ENCODE assay signal across 22 cellular contexts in genomic region chr7:31171216-31171750, GRCh38.
DNase-seq lines count a peak whose midpoint lies in the region; ATAC-seq, FAIRE-seq and TF ChIP-seq lines count a peak whose summit lies in the region.
"Had no signal": no experiment of that assay in that cellular context is flagged by ENCODE, and none has a peak within 500 bp of the region (broad histone marks: within the 10 kb centered on the region; RNA-seq: fewer than 3 reads in every experiment).

No MANE protein-coding gene starts in this region.

- TF ChIP-seq POLR2A in K562 (conservative IDR thresholded peaks at IDR 0.05), result no peak

- H3K79me2 ChIP-seq in K562 (ENCODE audit: control insufficient read depth, insufficient read depth, low read length), result no peaks in the 10 kb centered on the region

- H3K27me3 Mint-ChIP-seq in activated CD4-positive, alpha-beta T cell treated with anti-CD3 and anti-CD28 coated beads, Interleukin-2, amount 10 ng/mL, durations not matched to agents 24 days and 14 days, result no peaks in the 10 kb centered on the region

- no peaks in the 10 kb centered on the region for H3K9me3 Mint-ChIP-seq in activated CD4-positive, alpha-beta T cell treated with anti-CD3 and anti-CD28 coated beads, Interleukin-2, amount 10 ng/mL, durations not matched to agents 24 days and 14 days
- H3K9me3 Mint-ChIP-seq: CD14-positive monocyte had no signal

- no peak overlapping the region for H2AFZ ChIP-seq in K562 (ENCODE audit: low read depth, low read length)
- H2AFZ ChIP-seq: GM23248 had no signal

- TF ChIP-seq RAD21 in K562 (CRISPR knock-in tag; conservative IDR thresholded peaks at IDR 0.05 in 1 of 2, IDR thresholded peaks at IDR 0.05 in 1 of 2), result no peak

- FAIRE-seq in K562 (lab: Jason Lieb, UNC), result no peak
- peak; percentile 30 for FAIRE-seq in urothelium cell line (lab: Jason Lieb, UNC)
- FAIRE-seq: GM12878, GM19239, H54, HTR-8/SVneo had no signal

- intact Hi-C loops in activated CD4-positive, alpha-beta T cell treated with anti-CD3 and anti-CD28 coated beads, Interleukin-2, amount 10 ng/mL, durations not matched to agents 24 days and 14 days (cut with micrococcal nuclease), result no loop called here
- intact Hi-C loops in K562 (cut with micrococcal nuclease), result no loop called here

- H3K9me1 ChIP-seq in K562 (ENCODE audit: control insufficient read depth, insufficient read depth, low read length), result no peaks in the 10 kb centered on the region

- POLR2A ChIA-PET in K562 (lab: Yijun Ruan, JAX), result no interaction called here

- H3K4me1 ChIP-seq in K562 (replicated peaks in 1 of 2; ENCODE audit: control insufficient read depth in 2 of 2, insufficient read depth in 2 of 2, low read length in 2 of 2), result no peaks in the 10 kb centered on the region; a peak in 1 of 5 replicates
- H3K4me1 ChIP-seq: BLaER1 had no signal

- no peaks in the 10 kb centered on the region for H3K36me3 ChIP-seq in K562 (ENCODE audit: control insufficient read depth, insufficient read depth, low read length)
- H3K36me3 ChIP-seq: BLaER1 had no signal

- no peaks in the 10 kb centered on the region for H3K36me3 Mint-ChIP-seq in activated CD4-positive, alpha-beta T cell treated with anti-CD3 and anti-CD28 coated beads, Interleukin-2, amount 10 ng/mL, durations not matched to agents 24 days and 14 days (ENCODE audit: low read depth)
- H3K36me3 Mint-ChIP-seq: CD14-positive monocyte; CD4-positive, alpha-beta memory T cell had no signal

- H3K4me2 ChIP-seq in K562 (ENCODE audit: insufficient read depth, low read length), result no peak overlapping the region
- H3K4me2 ChIP-seq: BLaER1 had no signal

- CTCF ChIA-PET in K562 (lab: Yijun Ruan, JAX; ENCODE audit: low intra/inter-chr PET ratio), result interaction anchor here (0.6 kb wide), 1 partner anchor 72 kb away, joined by 3 read pairs; no protein-coding TSS in a partner anchor

- no peaks in the 10 kb centered on the region for H4K20me1 ChIP-seq in K562 (replicated peaks; ENCODE audit: control insufficient read depth, insufficient read depth, low read length)
- H4K20me1 ChIP-seq: BLaER1 had no signal

- 0% methylated on average over 8 of the region's 8 CpGs for WGBS in K562 (ENCODE audit: insufficient coverage, low coverage, missing lambda C conversion rate)

- no peaks in the 10 kb centered on the region for H3K4me1 Mint-ChIP-seq in activated CD4-positive, alpha-beta T cell treated with anti-CD3 and anti-CD28 coated beads, Interleukin-2, amount 10 ng/mL, durations not matched to agents 24 days and 14 days
- H3K4me1 Mint-ChIP-seq: CD14-positive monocyte; CD4-positive, alpha-beta memory T cell had no signal

- peak; percentile 31 for DNase-seq in activated CD4-positive, alpha-beta T cell treated with anti-CD3 and anti-CD28 coated beads, Interleukin-2, amount 10 ng/mL, durations not matched to agents 24 days and 14 days
- DNase-seq in activated CD4-positive, alpha-beta T cell treated with anti-CD3 and anti-CD28 coated beads for 4 hours, result no peak
- peak in 1 of 4 experiments; percentile 8 for DNase-seq in K562 (ENCODE audit: extremely low read depth in 1 of 4, low spot score in 3 of 4)
- peak; percentile 15 for DNase-seq in inferior parietal cortex (ENCODE audit: extremely low spot score)
- no peak for DNase-seq in urothelium cell line (ENCODE audit: low spot score)
- DNase-seq in activated naive CD4-positive, alpha-beta T cell (lab: John Stamatoyannopoulos, UW), result no peak
- DNase-seq: CD4-positive, alpha-beta memory T cell; DMS153; DMS79; GF-D8; HCEC 1CT; IMR-90 had no signal

- H3K4me3 ChIP-seq in K562, result no peak overlapping the region
- H3K4me3 ChIP-seq: BLaER1, GM12878, GM23248 had no signal

- no peak overlapping the region for H3K27ac ChIP-seq in K562 (ENCODE audit: extremely low read depth, low read depth, low read length)
- H3K27ac ChIP-seq: 22Rv1, BLaER1, GM23248 had no signal

- TF ChIP-seq EP300 in K562 (IDR thresholded peaks at IDR 0.05; ENCODE audit: low read length), result no peak

- ATAC-seq in K562 (peak; percentile 42; the same call in 2 of the 3 replicates), HG03175 (IDR thresholded peaks at IDR 0.05; ENCODE audit: unreplicated experiment) (no peak), HG03159 (IDR thresholded peaks at IDR 0.05; ENCODE audit: unreplicated experiment) (no peak)
- ATAC-seq: GM12878 had no signal

- in situ Hi-C loops in K562 (cut with MboI), result no loop called here

- H3K27ac Mint-ChIP-seq in activated CD4-positive, alpha-beta T cell treated with anti-CD3 and anti-CD28 coated beads, Interleukin-2, amount 10 ng/mL, durations not matched to agents 24 days and 14 days, result no peak overlapping the region
- H3K27ac Mint-ChIP-seq: CD14-positive monocyte; CD4-positive, alpha-beta memory T cell had no signal

- H3K27me3 ChIP-seq in K562 (ENCODE audit: control insufficient read depth in 2 of 2, insufficient read depth in 2 of 2, low read length in 2 of 2), result no peaks in the 10 kb centered on the region
- H3K27me3 ChIP-seq: BLaER1 had no signal

- no peak overlapping the region for H3K9ac ChIP-seq in K562 (ENCODE audit: insufficient read depth in 1 of 2, low read depth in 2 of 2, low read length in 2 of 2)
- H3K9ac ChIP-seq: BLaER1, GM23248 had no signal

- H3K9me3 ChIP-seq in K562 (replicated peaks; ENCODE audit: control insufficient read depth, insufficient read depth, low read depth, low read length), result no peaks in the 10 kb centered on the region
- H3K9me3 ChIP-seq: BLaER1 had no signal

- no TSS peak for BruUV-seq in K562 (replicated peaks; lab: Mats Ljungman, UMichigan)

- TF ChIP-seq CTCF in K562 (IDR thresholded peaks at IDR 0.05 in 2 of 3, conservative IDR thresholded peaks at IDR 0.05 in 1 of 3; ENCODE audit: insufficient read depth in 2 of 3, low read depth in 1 of 3, low read length in 3 of 3), result no peak

- no peak overlapping the region for H3K4me3 Mint-ChIP-seq in activated CD4-positive, alpha-beta T cell treated with anti-CD3 and anti-CD28 coated beads, Interleukin-2, amount 10 ng/mL, durations not matched to agents 24 days and 14 days
- H3K4me3 Mint-ChIP-seq: CD14-positive monocyte; CD4-positive, alpha-beta memory T cell had no signal

TF ChIP-seq in K562, 482 proteins besides CTCF, POLR2A, EP300 and RAD21:
- TF ChIP-seq NFE2 (IDR thresholded peaks at IDR 0.05; ENCODE audit: low read depth), result peak; percentile 13; the same call in 1 of the 2 replicates
- no peak for TF ChIP-seq SP2 (IDR thresholded peaks at IDR 0.05; ENCODE audit: extremely low read depth, low read depth, low read length, poor library complexity, severe bottlenecking)
- TF ChIP-seq, protein P1, sequence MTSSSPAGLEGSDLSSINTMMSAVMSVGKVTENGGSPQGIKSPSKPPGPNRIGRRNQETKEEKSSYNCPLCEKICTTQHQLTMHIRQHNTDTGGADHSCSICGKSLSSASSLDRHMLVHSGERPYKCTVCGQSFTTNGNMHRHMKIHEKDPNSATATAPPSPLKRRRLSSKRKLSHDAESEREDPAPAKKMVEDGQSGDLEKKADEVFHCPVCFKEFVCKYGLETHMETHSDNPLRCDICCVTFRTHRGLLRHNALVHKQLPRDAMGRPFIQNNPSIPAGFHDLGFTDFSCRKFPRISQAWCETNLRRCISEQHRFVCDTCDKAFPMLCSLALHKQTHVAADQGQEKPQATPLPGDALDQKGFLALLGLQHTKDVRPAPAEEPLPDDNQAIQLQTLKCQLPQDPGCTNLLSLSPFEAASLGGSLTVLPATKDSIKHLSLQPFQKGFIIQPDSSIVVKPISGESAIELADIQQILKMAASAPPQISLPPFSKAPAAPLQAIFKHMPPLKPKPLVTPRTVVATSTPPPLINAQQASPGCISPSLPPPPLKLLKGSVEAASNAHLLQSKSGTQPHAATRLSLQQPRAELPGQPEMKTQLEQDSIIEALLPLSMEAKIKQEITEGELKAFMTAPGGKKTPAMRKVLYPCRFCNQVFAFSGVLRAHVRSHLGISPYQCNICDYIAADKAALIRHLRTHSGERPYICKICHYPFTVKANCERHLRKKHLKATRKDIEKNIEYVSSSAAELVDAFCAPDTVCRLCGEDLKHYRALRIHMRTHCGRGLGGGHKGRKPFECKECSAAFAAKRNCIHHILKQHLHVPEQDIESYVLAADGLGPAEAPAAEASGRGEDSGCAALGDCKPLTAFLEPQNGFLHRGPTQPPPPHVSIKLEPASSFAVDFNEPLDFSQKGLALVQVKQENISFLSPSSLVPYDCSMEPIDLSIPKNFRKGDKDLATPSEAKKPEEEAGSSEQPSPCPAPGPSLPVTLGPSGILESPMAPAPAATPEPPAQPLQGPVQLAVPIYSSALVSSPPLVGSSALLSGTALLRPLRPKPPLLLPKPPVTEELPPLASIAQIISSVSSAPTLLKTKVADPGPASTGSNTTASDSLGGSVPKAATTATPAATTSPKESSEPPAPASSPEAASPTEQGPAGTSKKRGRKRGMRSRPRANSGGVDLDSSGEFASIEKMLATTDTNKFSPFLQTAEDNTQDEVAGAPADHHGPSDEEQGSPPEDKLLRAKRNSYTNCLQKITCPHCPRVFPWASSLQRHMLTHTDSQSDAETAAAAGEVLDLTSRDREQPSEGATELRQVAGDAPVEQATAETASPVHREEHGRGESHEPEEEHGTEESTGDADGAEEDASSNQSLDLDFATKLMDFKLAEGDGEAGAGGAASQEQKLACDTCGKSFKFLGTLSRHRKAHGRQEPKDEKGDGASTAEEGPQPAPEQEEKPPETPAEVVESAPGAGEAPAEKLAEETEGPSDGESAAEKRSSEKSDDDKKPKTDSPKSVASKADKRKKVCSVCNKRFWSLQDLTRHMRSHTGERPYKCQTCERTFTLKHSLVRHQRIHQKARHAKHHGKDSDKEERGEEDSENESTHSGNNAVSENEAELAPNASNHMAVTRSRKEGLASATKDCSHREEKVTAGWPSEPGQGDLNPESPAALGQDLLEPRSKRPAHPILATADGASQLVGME (CRISPR knock-in tag; IDR thresholded peaks at IDR 0.05), result no peak
- TF ChIP-seq ARID1B (IDR thresholded peaks at IDR 0.05), result peak; percentile 25; the same call in 1 of the 2 replicates
- peak; percentile 30; the same call in 1 of the 2 replicates for TF ChIP-seq L3MBTL2 (IDR thresholded peaks at IDR 0.05)
- no peak for TF ChIP-seq MBD2 (IDR thresholded peaks at IDR 0.05; ENCODE audit: borderline replicate concordance, low read depth)
- no peak for TF ChIP-seq RAD51 (IDR thresholded peaks at IDR 0.05; ENCODE audit: borderline replicate concordance, low read depth)
- peak; percentile 38 for TF ChIP-seq CBFA2T3 (IDR thresholded peaks at IDR 0.05)
- TF ChIP-seq, protein P2, sequence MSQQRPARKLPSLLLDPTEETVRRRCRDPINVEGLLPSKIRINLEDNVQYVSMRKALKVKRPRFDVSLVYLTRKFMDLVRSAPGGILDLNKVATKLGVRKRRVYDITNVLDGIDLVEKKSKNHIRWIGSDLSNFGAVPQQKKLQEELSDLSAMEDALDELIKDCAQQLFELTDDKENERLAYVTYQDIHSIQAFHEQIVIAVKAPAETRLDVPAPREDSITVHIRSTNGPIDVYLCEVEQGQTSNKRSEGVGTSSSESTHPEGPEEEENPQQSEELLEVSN (IDR thresholded peaks at IDR 0.05; ENCODE audit: borderline replicate concordance in 1 of 2, extremely low read depth in 1 of 2, insufficient read depth in 1 of 2, insufficient read length in 1 of 2, low read depth in 1 of 2, low read length in 1 of 2, poor library complexity in 1 of 2, severe bottlenecking in 1 of 2), result peak in 1 of 2 experiments; percentile 39

Comparison
In these comparisons a context has a peak if more than half of its experiments do, and no peak if none do; other contexts are left out.
1. DNase-seq: peak in activated CD4-positive, alpha-beta T cell treated with anti-CD3 and anti-CD28 coated beads, Interleukin-2, amount 10 ng/mL, durations not matched to agents 24 days and 14 days (single experiment) and inferior parietal cortex (single experiment); none in activated CD4-positive, alpha-beta T cell treated with anti-CD3 and anti-CD28 coated beads for 4 hours (0 of 2), urothelium cell line (single experiment) and activated naive CD4-positive, alpha-beta T cell (0 of 4).